In genomic region chr2:18987592-18988073, GRCh38 we compare ENCODE assay signal across 9 cellular contexts.
A peak's percentile ranks its signal among the peaks of the same experiment; 100 is the strongest.
DNase-seq lines count a peak whose midpoint lies in the region; ATAC-seq and TF ChIP-seq lines count a peak whose summit lies in the region.
"Had no signal": no experiment of that assay in that cellular context is flagged by ENCODE, and none has a peak within 500 bp of the region (broad histone marks: within the 10 kb centered on the region; RNA-seq: fewer than 3 reads in every experiment).

No MANE protein-coding gene starts in this region.

- H3K9ac ChIP-seq in mammary epithelial cell (ENCODE audit: insufficient read depth, low read length), result no peak overlapping the region

- peaks cover 28% of the 10 kb centered on the region for H3K4me1 ChIP-seq in mammary epithelial cell (ENCODE audit: insufficient read depth, low read length)
- H3K4me1 ChIP-seq in lower lobe of right lung, result peaks cover 5% of the 10 kb centered on the region

- H3K27me3 ChIP-seq in AG04450 (ENCODE audit: control insufficient read depth, insufficient read depth, low read length), result no peaks in the 10 kb centered on the region
- no peaks in the 10 kb centered on the region for H3K27me3 ChIP-seq in mammary epithelial cell (ENCODE audit: insufficient read depth, low read length)
- no peaks in the 10 kb centered on the region for H3K27me3 ChIP-seq in lower lobe of right lung (ENCODE audit: low read depth)
- H3K27me3 ChIP-seq: neutrophil had no signal

- POLR2A ChIA-PET in AG04450 (lab: Yijun Ruan, JAX), result interaction anchor here (1.1 to 1.7 kb wide), 2 partner anchors 13 to 360 kb away, joined by 4 to 5 read pairs; no protein-coding TSS in a partner anchor
- POLR2A ChIA-PET in activated CD4-positive, alpha-beta memory T cell treated with anti-CD3 and anti-CD28 coated beads, Interleukin-2, amount 10 ng/mL, durations not matched to agents 7 days and 5 days (lab: Charles Lee), result no interaction called here

- dilution Hi-C loops in mammary epithelial cell (cut with HindIII; ENCODE audit: low sequenced_read_pairs), result no loop called here

- H3K79me2 ChIP-seq in mammary epithelial cell (ENCODE audit: insufficient read depth, low read length), result no peaks in the 10 kb centered on the region

- BruUV-seq in mammary epithelial cell (replicated peaks; lab: Mats Ljungman, UMichigan), result no TSS peak

- H3K36me3 Mint-ChIP-seq in activated CD4-positive, alpha-beta memory T cell treated with anti-CD3 and anti-CD28 coated beads, Interleukin-2, amount 10 ng/mL, durations not matched to agents 7 days and 5 days (ENCODE audit: low read depth), result no peaks in the 10 kb centered on the region

- intact Hi-C loops in mammary epithelial cell (cut with micrococcal nuclease) (loop anchor here (1.0 to 10.0 kb wide), 3 partner anchors 248 to 463 kb away; no protein-coding TSS in a partner anchor), lower lobe of right lung (cut with DNase I) (no loop called here)

- H4K20me1 ChIP-seq in mammary epithelial cell (ENCODE audit: insufficient read depth, low read length), result no peaks in the 10 kb centered on the region

- H3K4me3 ChIP-seq in AG04450 (ENCODE audit: low read depth, low read length) (no peak overlapping the region), mammary epithelial cell (replicated peaks in 1 of 3; ENCODE audit: insufficient read depth in 1 of 3, low read depth in 2 of 3, low read length in 3 of 3) (no peak overlapping the region), lower lobe of right lung (no peak overlapping the region)

- no peak overlapping the region for H2AFZ ChIP-seq in mammary epithelial cell (ENCODE audit: low read depth, low read length)

- DNase-seq in AG04450 (ENCODE audit: low read depth, low spot score) (peak; percentile 85), NCI-H1105 (lab: John Stamatoyannopoulos, UW) (peak; percentile 14), mammary epithelial cell (peak; percentile 86), lower lobe of right lung (peak; percentile 42)
- DNase-seq in activated T-cell treated with anti-CD3 and anti-CD28 coated beads, Interleukin-2, amount 50 U/mL, for 48 hours, result no peak
- no peak for DNase-seq in activated CD4-positive, alpha-beta memory T cell treated with anti-CD3 and anti-CD28 coated beads, Interleukin-2, amount 10 ng/mL, durations not matched to agents 7 days and 5 days
- no peak for DNase-seq in activated CD4-positive, alpha-beta T cell treated with anti-CD3 and anti-CD28 coated beads, Interleukin-2, amount 50 U/mL, for 1 hour
- DNase-seq in activated CD4-positive, CD25-positive, alpha-beta regulatory T cell treated with anti-CD3 and anti-CD28 coated beads, Interleukin-2, amount 50 U/mL, for 72 hours, result no peak

- WGBS in mammary epithelial cell (ENCODE audit: low coverage, missing lambda C conversion rate), result 13% methylated on average over 4 of the region's 4 CpGs

- in situ Hi-C loops in mammary epithelial cell (cut with MboI; ENCODE audit: low sequenced_read_pairs in 2 of 2), result no loop called here

- no peaks in the 10 kb centered on the region for H3K36me3 ChIP-seq in mammary epithelial cell (ENCODE audit: insufficient read depth, low read length)
- no peaks in the 10 kb centered on the region for H3K36me3 ChIP-seq in lower lobe of right lung
- H3K36me3 ChIP-seq: neutrophil had no signal

- H3K27ac ChIP-seq in AG04450 (ENCODE audit: low read depth, low read length) (no peak overlapping the region), mammary epithelial cell (ENCODE audit: insufficient read depth, low read depth, low read length) (no peak overlapping the region), lower lobe of right lung (no peak overlapping the region)
- H3K27ac ChIP-seq: neutrophil had no signal

- no peaks in the 10 kb centered on the region for H3K4me1 Mint-ChIP-seq in activated CD4-positive, alpha-beta memory T cell treated with anti-CD3 and anti-CD28 coated beads, Interleukin-2, amount 10 ng/mL, durations not matched to agents 7 days and 5 days

- no peak overlapping the region for H3K4me3 Mint-ChIP-seq in activated CD4-positive, alpha-beta memory T cell treated with anti-CD3 and anti-CD28 coated beads, Interleukin-2, amount 10 ng/mL, durations not matched to agents 7 days and 5 days

- peak overlapping the region; percentile 35 for H3K4me2 ChIP-seq in mammary epithelial cell (ENCODE audit: insufficient read depth, low read depth, low read length)

- no peak overlapping the region for H3K27ac Mint-ChIP-seq in activated CD4-positive, alpha-beta memory T cell treated with anti-CD3 and anti-CD28 coated beads, Interleukin-2, amount 10 ng/mL, durations not matched to agents 7 days and 5 days

- CTCF ChIA-PET in AG04450 (lab: Charles Lee) (interaction anchor here (1.0 to 1.4 kb wide), 2 partner anchors 10 to 327 kb away, joined by 3 read pairs; no protein-coding TSS in a partner anchor), mammary epithelial cell (lab: Charles Lee; ENCODE audit: low non-redundant PET) (interaction anchor here (0.6 to 0.7 kb wide), 2 partner anchors 192 to 256 kb away, joined by 3 to 7 read pairs; no protein-coding TSS in a partner anchor)
- CTCF ChIA-PET in activated CD4-positive, alpha-beta memory T cell treated with anti-CD3 and anti-CD28 coated beads, Interleukin-2, amount 10 ng/mL, durations not matched to agents 7 days and 5 days (lab: Charles Lee), result no interaction called here

- peak; percentile 23; the same call in 1 of the 2 replicates for TF ChIP-seq CTCF in AG04450 (IDR thresholded peaks at IDR 0.05; ENCODE audit: low read depth, low read length)
- peak; percentile 24 to 32 for TF ChIP-seq CTCF in mammary epithelial cell (conservative IDR thresholded peaks at IDR 0.05 in 1 of 2, IDR thresholded peaks at IDR 0.05 in 1 of 2; ENCODE audit: extremely low read depth in 1 of 2, insufficient read depth in 1 of 2, low read depth in 1 of 2, low read length in 2 of 2)
- TF ChIP-seq CTCF in lower lobe of right lung (IDR thresholded peaks at IDR 0.05), result peak; percentile 12

- no peaks in the 10 kb centered on the region for H3K27me3 Mint-ChIP-seq in activated CD4-positive, alpha-beta memory T cell treated with anti-CD3 and anti-CD28 coated beads, Interleukin-2, amount 10 ng/mL, durations not matched to agents 7 days and 5 days

- H3K9me3 ChIP-seq in AG04450 (ENCODE audit: control insufficient read depth, insufficient read depth, low read length) (no peaks in the 10 kb centered on the region), mammary epithelial cell (replicated peaks; ENCODE audit: insufficient read depth, low read length) (no peaks in the 10 kb centered on the region), lower lobe of right lung (no peaks in the 10 kb centered on the region)
- H3K9me3 ChIP-seq: neutrophil had no signal

- no peaks in the 10 kb centered on the region for H3K9me3 Mint-ChIP-seq in activated CD4-positive, alpha-beta memory T cell treated with anti-CD3 and anti-CD28 coated beads, Interleukin-2, amount 10 ng/mL, durations not matched to agents 7 days and 5 days

- peak in 1 of 2 donors; percentile 35 for ATAC-seq in lower lobe of right lung

Comparison
In these comparisons a context has a peak if more than half of its experiments do, and no peak if none do; other contexts are left out.
1. DNase-seq: peak in AG04450 (single experiment), NCI-H1105 (single experiment), mammary epithelial cell (single experiment) and lower lobe of right lung (single experiment); none in activated T-cell treated with anti-CD3 and anti-CD28 coated beads, Interleukin-2, amount 50 U/mL, for 48 hours (0 of 2), activated CD4-positive, alpha-beta memory T cell treated with anti-CD3 and anti-CD28 coated beads, Interleukin-2, amount 10 ng/mL, durations not matched to agents 7 days and 5 days (single experiment), activated CD4-positive, alpha-beta T cell treated with anti-CD3 and anti-CD28 coated beads, Interleukin-2, amount 50 U/mL, for 1 hour (single experiment) and activated CD4-positive, CD25-positive, alpha-beta regulatory T cell treated with anti-CD3 and anti-CD28 coated beads, Interleukin-2, amount 50 U/mL, for 72 hours (single experiment).
2. Peak in every context shown above with its lines, with median percentiles within 50 percentile points of each other: CTCF ChIP-seq.